9 cellular contexts compared by ENCODE assay signal in the genomic region with DNA sequence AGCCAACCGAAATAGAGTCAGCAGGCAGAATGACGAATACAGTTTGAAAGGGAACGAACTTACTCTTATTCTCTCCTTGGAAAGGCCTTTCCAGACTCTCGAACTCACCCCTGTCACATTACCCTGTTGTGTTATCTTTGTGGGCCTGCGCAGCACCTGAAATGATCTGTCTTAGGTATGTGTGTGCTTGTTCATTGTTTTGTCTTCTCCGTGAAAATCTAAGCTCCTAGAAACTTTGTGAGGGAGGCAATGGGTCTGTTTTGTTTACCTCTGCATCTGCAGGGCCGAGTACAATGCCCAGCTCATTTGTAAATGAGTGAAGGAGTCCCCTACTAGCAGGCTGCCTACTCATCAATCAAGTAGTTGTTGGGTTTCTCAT. TPM values are rescaled to one million over a fixed set of nuclear protein-coding genes. Genes with fewer than 3 reads are reported as not detected.
DNase-seq lines count a peak whose midpoint lies in the region; ATAC-seq and TF ChIP-seq lines count a peak whose summit lies in the region.
"Had no signal": no experiment of that assay in that cellular context is flagged by ENCODE, and none has a peak within 500 bp of the region (broad histone marks: within the 10 kb centered on the region; RNA-seq: fewer than 3 reads in every experiment).

No MANE protein-coding gene starts in this region.

- no peak overlapping the region for H3K27ac Mint-ChIP-seq in MCF 10A (ENCODE audit: low read depth, unreplicated experiment)
- H3K27ac Mint-ChIP-seq in activated naive CD4-positive, alpha-beta T cell treated with anti-CD3 and anti-CD28 coated beads, Interleukin-2, amount 50 U/mL, for 72 hours: no peak overlapping the region

- H3K36me3 ChIP-seq in breast epithelium: no peaks in the 10 kb centered on the region
- no peaks in the 10 kb centered on the region for H3K36me3 ChIP-seq in adipocyte (ENCODE audit: control insufficient read depth, insufficient read depth, low read length, severe bottlenecking)
- H3K36me3 ChIP-seq in lung (ENCODE audit: control insufficient read depth in 2 of 2, insufficient read depth in 2 of 2, low read length in 2 of 2): no peaks in the 10 kb centered on the region
- no peaks in the 10 kb centered on the region for H3K36me3 ChIP-seq in upper lobe of right lung

- H3K4me1 ChIP-seq in breast epithelium (no peaks in the 10 kb centered on the region), adipocyte (ENCODE audit: control insufficient read depth, insufficient read depth, low read length) (peaks cover 8% of the 10 kb centered on the region), lung (ENCODE audit: control insufficient read depth in 2 of 2, insufficient read depth in 2 of 2, low read length in 2 of 2) (peaks cover 0 to 5% of the 10 kb centered on the region in 2 donors), upper lobe of right lung (peaks cover 11% of the 10 kb centered on the region)

- no peak for TF ChIP-seq POLR2A in breast epithelium (IDR thresholded peaks at IDR 0.05)

- no peak for DNase-seq in breast epithelium (ENCODE audit: low spot score in 2 of 2)
- DNase-seq in MCF 10A (ENCODE audit: unreplicated experiment): no peak
- no peak for DNase-seq in adipocyte (ENCODE audit: low read depth)
- no peak for DNase-seq in lung (ENCODE audit: low spot score)
- no peak for DNase-seq in upper lobe of right lung
- DNase-seq in foreskin melanocyte: no peak
- DNase-seq in left lobe of liver (ENCODE audit: low spot score): no peak
- DNase-seq in activated naive CD4-positive, alpha-beta T cell treated with anti-CD3 and anti-CD28 coated beads, Interleukin-2, amount 50 U/mL, for 72 hours (ENCODE audit: low spot score in 2 of 2): no peak

- H3K9me3 Mint-ChIP-seq in MCF 10A (ENCODE audit: unreplicated experiment): no peaks in the 10 kb centered on the region
- peaks cover 0 to 2% of the 10 kb centered on the region in 2 donors for H3K9me3 Mint-ChIP-seq in activated naive CD4-positive, alpha-beta T cell treated with anti-CD3 and anti-CD28 coated beads, Interleukin-2, amount 50 U/mL, for 72 hours

- 30 to 55% methylated on average over 7 of the region's 7 CpGs for WGBS in lung, 2 donors

- TF ChIP-seq CTCF in breast epithelium (IDR thresholded peaks at IDR 0.05) (no peak), MCF 10A (IDR thresholded peaks at IDR 0.05; ENCODE audit: unreplicated experiment) (no peak), lung (IDR thresholded peaks at IDR 0.05; ENCODE audit: control extremely low read depth, extremely low read depth) (no peak), upper lobe of right lung (IDR thresholded peaks at IDR 0.05) (no peak)

- no peaks in the 10 kb centered on the region for H3K36me3 Mint-ChIP-seq in MCF 10A (ENCODE audit: insufficient read depth, unreplicated experiment)
- no peaks in the 10 kb centered on the region for H3K36me3 Mint-ChIP-seq in activated naive CD4-positive, alpha-beta T cell treated with anti-CD3 and anti-CD28 coated beads, Interleukin-2, amount 50 U/mL, for 72 hours

- intact Hi-C loops in breast epithelium (cut with DNase I; ENCODE audit: low total_unique reads) (no loop called here), MCF 10A (cut with micrococcal nuclease) (no loop called here), upper lobe of right lung (cut with DNase I) (no loop called here)

- CTCF ChIA-PET in MCF 10A (lab: Yijun Ruan, JAX): interaction anchor here (0.6 kb wide), 1 partner anchor 60 kb away, joined by 6 read pairs; no protein-coding TSS in a partner anchor

- H3K4me3 ChIP-seq in breast epithelium (peak overlapping the region; percentile 42 to 61 (median 46)), adipocyte (ENCODE audit: low read length) (peak overlapping the region; percentile 67), lung (no peak overlapping the region), upper lobe of right lung (peak overlapping the region; percentile 48)

- no peaks in the 10 kb centered on the region for H3K4me1 Mint-ChIP-seq in MCF 10A (ENCODE audit: insufficient read depth, unreplicated experiment)

- H3K27me3 ChIP-seq in breast epithelium: no peaks in the 10 kb centered on the region
- no peaks in the 10 kb centered on the region for H3K27me3 ChIP-seq in adipocyte (replicated peaks; ENCODE audit: control insufficient read depth, insufficient read depth, low read length)
- no peaks in the 10 kb centered on the region for H3K27me3 ChIP-seq in lung (ENCODE audit: control insufficient read depth, insufficient read depth)
- no peaks in the 10 kb centered on the region for H3K27me3 ChIP-seq in upper lobe of right lung

- ATAC-seq in lung (ENCODE audit: insufficient read depth, low FRiP score): no peak
- ATAC-seq in upper lobe of right lung: no peak
- ATAC-seq in left lobe of liver: no peak
- ATAC-seq in activated naive CD4-positive, alpha-beta T cell treated with anti-CD3 and anti-CD28 coated beads, Interleukin-2, amount 50 U/mL, for 72 hours: no peak

- H3K9me3 ChIP-seq in breast epithelium: no peaks in the 10 kb centered on the region
- no peaks in the 10 kb centered on the region for H3K9me3 ChIP-seq in adipocyte (ENCODE audit: control insufficient read depth, low read length)
- H3K9me3 ChIP-seq in lung (ENCODE audit: control insufficient read depth in 2 of 2, insufficient read depth in 1 of 2, low read length in 1 of 2): no peaks in the 10 kb centered on the region
- no peaks in the 10 kb centered on the region for H3K9me3 ChIP-seq in upper lobe of right lung

- H3K27me3 Mint-ChIP-seq in MCF 10A (ENCODE audit: insufficient read depth, unreplicated experiment): no peaks in the 10 kb centered on the region

- H3K27ac ChIP-seq in breast epithelium (peak overlapping the region; percentile 60 to 82), lung (ENCODE audit: low read depth in 1 of 2, low read length in 1 of 2) (peak overlapping the region; percentile 43 to 90), upper lobe of right lung (peak overlapping the region; percentile 77)

- POLR2A ChIA-PET in MCF 10A (lab: Yijun Ruan, JAX): no interaction called here

- H3K9ac ChIP-seq in adipocyte (ENCODE audit: low read length): peak overlapping the region; percentile 67

- BruUV-seq in MCF 10A (replicated peaks; lab: Mats Ljungman, UMichigan): no TSS peak

- no peak overlapping the region for H3K4me3 Mint-ChIP-seq in MCF 10A (ENCODE audit: unreplicated experiment)

RNA-seq across cellular contexts. Expression of a gene that starts 19.6 kb away (rescaled TPM):
- total RNA-seq in breast epithelium: 100 to 1,000 TPM; 185 to 269 (median 262) TPM
- 302 and 307 TPM in 2 replicates for total RNA-seq in MCF 10A (2022)
- total RNA-seq in lung: 100 to 1,000 TPM; 210 to 335 TPM
- 100 to 1,000 TPM; 315 to 374 TPM for polyA plus RNA-seq in lung
- total RNA-seq in upper lobe of right lung: 224 TPM
- 92.4 TPM for total RNA-seq in left lobe of liver
- total RNA-seq in activated naive CD4-positive, alpha-beta T cell treated with anti-CD3 and anti-CD28 coated beads, Interleukin-2, amount 50 U/mL, for 72 hours: 100 to 1,000 TPM; 418 to 551 TPM

RNA-seq across cellular contexts. Expression of a gene that starts 23.8 kb away (rescaled TPM):
- total RNA-seq in breast epithelium (1 to 10 TPM in 1 of 3 donors, under 1 TPM in 1, not detected in 1; 0.98 to 1.3 TPM), MCF 10A (2022) (not detected in 2 replicates), lung (not detected), upper lobe of right lung (not detected), left lobe of liver (not detected)
- under 1 TPM in 1 of 2 donors, not detected in 1; 0.06 TPM for polyA plus RNA-seq in lung
- total RNA-seq in activated naive CD4-positive, alpha-beta T cell treated with anti-CD3 and anti-CD28 coated beads, Interleukin-2, amount 50 U/mL, for 72 hours: under 1 TPM in 1 of 2 donors, not detected in 1; 0.25 TPM
- total RNA-seq: HT-29 had no signal
